In the genomic region with DNA sequence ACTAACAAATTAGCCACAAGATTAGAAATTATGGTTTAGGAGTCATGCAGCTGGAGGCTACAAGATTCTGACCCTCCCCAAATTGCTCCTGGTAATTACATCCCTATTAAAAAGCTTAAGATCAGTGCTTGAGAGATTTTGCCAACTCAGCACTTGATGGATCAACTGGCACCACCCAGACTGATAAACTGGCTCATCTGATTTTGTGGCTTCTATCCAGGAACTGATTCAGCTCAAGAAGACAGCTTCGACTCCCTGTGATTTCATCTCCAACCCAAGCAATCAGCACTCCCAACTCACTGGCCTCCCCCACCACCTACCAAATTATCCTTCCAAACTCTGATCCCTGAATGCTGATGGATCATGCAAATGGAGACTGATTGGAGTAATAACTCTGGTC, we compare ENCODE assay signal across 12 cellular contexts.
"Had no signal": no experiment of that assay in that cellular context is flagged by ENCODE, and none has a peak within 500 bp of the region (broad histone marks: within the 10 kb centered on the region; RNA-seq: fewer than 3 reads in every experiment).

No MANE protein-coding gene starts in this region.

- ATAC-seq: pancreas had no signal

- DNase-seq: activated CD4-positive, alpha-beta T cell treated with anti-CD3 and anti-CD28 coated beads, Interleukin-2, amount 50 U/mL, for 4 hours; activated CD4-positive, CD25-positive, alpha-beta regulatory T cell treated with anti-CD3 and anti-CD28 coated beads, Interleukin-2, amount 50 U/mL, for 72 hours; activated naive CD8-positive, alpha-beta T cell treated with anti-CD3 and anti-CD28 coated beads, Interleukin-2, amount 10 ng/mL, durations not matched to agents 7 days and 5 days; activated T-cell treated with anti-CD3 and anti-CD28 coated beads, Interleukin-2, amount 50 U/mL, for 1 hour; caudate nucleus; effector CD8-positive, alpha-beta T cell; hypothalamus; nephron progenitor cell; pancreas; retina; thyroid gland; uterus had no signal
